8 cellular contexts compared by ENCODE assay signal in the genomic region with DNA sequence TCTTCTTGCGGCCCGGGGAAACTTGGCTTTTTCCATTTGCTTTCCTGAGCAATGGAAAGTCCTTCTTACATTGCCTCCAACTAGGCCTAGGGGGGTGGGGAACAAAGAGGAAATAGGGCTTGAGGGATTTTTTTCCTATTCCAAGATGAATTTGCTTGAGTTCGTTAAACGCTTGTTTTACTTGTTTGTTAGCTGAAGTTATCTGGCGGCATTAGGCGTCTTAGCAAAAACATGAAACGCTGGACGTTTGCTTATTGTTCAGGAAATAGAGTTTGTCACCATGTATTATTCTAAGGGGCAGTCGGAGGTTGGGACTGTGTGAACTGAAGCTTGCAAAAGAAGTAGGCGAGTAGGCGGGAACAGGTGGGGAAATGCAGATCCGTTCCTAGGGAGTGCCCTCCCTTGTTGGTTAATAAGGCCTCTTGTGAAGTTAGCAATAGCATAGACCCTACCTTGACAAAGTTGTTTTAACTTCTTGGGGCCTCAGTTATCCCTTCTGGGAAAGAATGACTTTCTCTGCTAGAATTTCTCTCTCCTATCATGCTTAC. TPM values are rescaled to one million over a fixed set of nuclear protein-coding genes. Genes with fewer than 3 reads are reported as not detected.
DNase-seq lines count a peak whose midpoint lies in the region; ATAC-seq, FAIRE-seq and TF ChIP-seq lines count a peak whose summit lies in the region.

No MANE protein-coding gene starts in this region.

- H4K20me1 ChIP-seq in GM23248 (ENCODE audit: insufficient read depth), result no peaks in the 10 kb centered on the region

- H3K4me3 ChIP-seq in A549, result peak overlapping the region; percentile 85
- H3K4me3 ChIP-seq in GM23248, result peak overlapping the region; percentile 76
- H3K4me3 ChIP-seq in ascending aorta, result peak overlapping the region; percentile 65 to 76
- peak overlapping the region; percentile 76 for H3K4me3 ChIP-seq in lung
- H3K4me3 ChIP-seq in aorta (ENCODE audit: low read length in 2 of 2), result peak overlapping the region; percentile 19 to 65

- DNase-seq in A549 (ENCODE audit: low read depth in 1 of 2, low spot score in 1 of 2) (no peak), GM23248 (no peak), ascending aorta (ENCODE audit: low spot score in 2 of 2) (no peak), lung (ENCODE audit: low spot score) (peak; percentile 38), aorta (no peak), urothelium cell line (ENCODE audit: low spot score) (no peak), AG08396 (ENCODE audit: low spot score) (no peak)

- H3K4me2 ChIP-seq in A549 (peak overlapping the region; percentile 95), GM23248 (ENCODE audit: unreplicated experiment) (peak overlapping the region; percentile 90)

- TF ChIP-seq RAD21 in A549 (conservative IDR thresholded peaks at IDR 0.05 in 1 of 2, IDR thresholded peaks at IDR 0.05 in 1 of 2), result no peak

- H3K9me2 ChIP-seq in GM23248 (ENCODE audit: insufficient read depth), result no peaks in the 10 kb centered on the region

- intact Hi-C loops in ascending aorta (cut with DNase I), result loop anchor here (5.0 kb wide), 1 partner anchor 365 kb away; a partner anchor contains a TSS
- intact Hi-C loops in aorta (cut with DNase I), result loop anchor here in 1 of 2 donors (5.0 kb wide), 2 partner anchors 95 to 220 kb away; no protein-coding TSS in a partner anchor

- no peak for TF ChIP-seq EP300 in A549 (IDR thresholded peaks at IDR 0.05)

- ATAC-seq in A549 (no peak), lung (ENCODE audit: insufficient read depth, low FRiP score) (no peak), aorta (ENCODE audit: low FRiP score) (no peak), GM21825 (IDR thresholded peaks at IDR 0.05; ENCODE audit: unreplicated experiment) (no peak)

- peaks cover 36% of the 10 kb centered on the region for H3K4me1 ChIP-seq in A549
- peaks cover 12% of the 10 kb centered on the region; the same call in 1 of the 2 replicates for H3K4me1 ChIP-seq in GM23248 (ENCODE audit: insufficient read depth)
- peaks cover 6 to 25% of the 10 kb centered on the region in 2 donors for H3K4me1 ChIP-seq in ascending aorta
- H3K4me1 ChIP-seq in lung (ENCODE audit: control insufficient read depth in 2 of 2, insufficient read depth in 2 of 2, low read length in 2 of 2), result peaks cover 6 to 14% of the 10 kb centered on the region in 2 donors
- peaks cover 3% of the 10 kb centered on the region in 2 donors for H3K4me1 ChIP-seq in aorta (ENCODE audit: control insufficient read depth in 1 of 2, insufficient read depth in 2 of 2, low read length in 2 of 2)

- H2AFZ ChIP-seq in GM23248, result peak overlapping the region; percentile 66

- H3K36me3 ChIP-seq in GM23248 (ENCODE audit: low read depth), result no peaks in the 10 kb centered on the region
- no peaks in the 10 kb centered on the region for H3K36me3 ChIP-seq in ascending aorta
- H3K36me3 ChIP-seq in lung (ENCODE audit: control insufficient read depth in 2 of 2, insufficient read depth in 2 of 2, low read length in 2 of 2), result no peaks in the 10 kb centered on the region
- H3K36me3 ChIP-seq in aorta (ENCODE audit: control insufficient read depth in 1 of 2, insufficient read depth in 2 of 2, low read length in 1 of 2), result no peaks in the 10 kb centered on the region

- FAIRE-seq in A549 (lab: Jason Lieb, UNC) (no peak), urothelium cell line (lab: Jason Lieb, UNC) (no peak)

- H3K79me2 ChIP-seq in GM23248 (ENCODE audit: insufficient read depth), result peaks cover 57% of the 10 kb centered on the region

- H3K9ac ChIP-seq in GM23248, result peak overlapping the region; percentile 66

- TF ChIP-seq CTCF in A549 (IDR thresholded peaks at IDR 0.05) (no peak), ascending aorta (IDR thresholded peaks at IDR 0.05) (no peak), lung (IDR thresholded peaks at IDR 0.05; ENCODE audit: control extremely low read depth, extremely low read depth) (no peak)

- in situ Hi-C loops in GM23248 (cut with MboI), result loop anchor here (10.0 kb wide), 1 partner anchor 218 kb away; no protein-coding TSS in a partner anchor

- CTCF ChIA-PET in A549 (lab: Yijun Ruan, JAX), result interaction anchor here (1.4 to 2.1 kb wide), 3 partner anchors 16 to 275 kb away, joined by 4 to 7 read pairs (median 6); no protein-coding TSS in a partner anchor

- no peak for TF ChIP-seq POLR2A in A549 (IDR thresholded peaks at IDR 0.05; ENCODE audit: low read length)

- 66% methylated on average over 12 of the region's 12 CpGs for WGBS in A549 (ENCODE audit: missing lambda C conversion rate)
- 17 to 24% methylated on average over 12 of the region's 12 CpGs for WGBS in GM23248 (ENCODE audit: low coverage in 1 of 2, low lambda C conversion rate in 2 of 2, missing lambda C conversion rate in 2 of 2), 2 experiments
- WGBS in lung, 2 donors, result 20 to 25% methylated on average over 12 of the region's 12 CpGs
- WGBS in aorta, 2 donors, result 6 to 7% methylated on average over 12 of the region's 12 CpGs

- no peaks in the 10 kb centered on the region for H3K9me3 ChIP-seq in A549
- no peaks in the 10 kb centered on the region for H3K9me3 ChIP-seq in GM23248 (ENCODE audit: low read depth)
- no peaks in the 10 kb centered on the region for H3K9me3 ChIP-seq in ascending aorta
- no peaks in the 10 kb centered on the region for H3K9me3 ChIP-seq in lung (ENCODE audit: control insufficient read depth in 2 of 2, insufficient read depth in 1 of 2, low read length in 1 of 2)
- H3K9me3 ChIP-seq in aorta (ENCODE audit: control insufficient read depth, low read length), result no peaks in the 10 kb centered on the region

- no peaks in the 10 kb centered on the region for H3K27me3 ChIP-seq in GM23248 (replicated peaks; ENCODE audit: insufficient read depth)
- H3K27me3 ChIP-seq in ascending aorta, result no peaks in the 10 kb centered on the region
- no peaks in the 10 kb centered on the region for H3K27me3 ChIP-seq in lung (ENCODE audit: control insufficient read depth, insufficient read depth)
- no peaks in the 10 kb centered on the region for H3K27me3 ChIP-seq in aorta (ENCODE audit: control insufficient read depth in 1 of 2, insufficient read depth in 2 of 2, low read length in 1 of 2)

- peak overlapping the region in 1 of 2 experiments; percentile 97; a peak in 3 of 6 replicates for H3K27ac ChIP-seq in A549
- H3K27ac ChIP-seq in GM23248, result no peak overlapping the region
- peak overlapping the region; percentile 85 to 91 for H3K27ac ChIP-seq in ascending aorta
- peak overlapping the region in 1 of 2 donors; percentile 70 for H3K27ac ChIP-seq in lung (ENCODE audit: low read depth in 1 of 2, low read length in 1 of 2)
- H3K27ac ChIP-seq in aorta (ENCODE audit: low read depth in 1 of 2, low read length in 2 of 2), result peak overlapping the region in 1 of 2 donors; percentile 10

- POLR2A ChIA-PET in A549 (lab: Yijun Ruan, JAX), result no interaction called here

- H3F3A ChIP-seq in GM23248 (ENCODE audit: insufficient read depth), result peaks cover 14% of the 10 kb centered on the region

TF ChIP-seq in A549, 52 proteins besides CTCF, POLR2A, EP300 and RAD21 (continues in another document):
- TF ChIP-seq TP53 (CRISPR knock-in tag; IDR thresholded peaks at IDR 0.05), result no peak
- no peak for TF ChIP-seq CBX2 (IDR thresholded peaks at IDR 0.05; ENCODE audit: borderline replicate concordance, low read depth)
- no peak for TF ChIP-seq RCOR1 (IDR thresholded peaks at IDR 0.05; ENCODE audit: low read depth, low read length)
- TF ChIP-seq, protein P1, sequence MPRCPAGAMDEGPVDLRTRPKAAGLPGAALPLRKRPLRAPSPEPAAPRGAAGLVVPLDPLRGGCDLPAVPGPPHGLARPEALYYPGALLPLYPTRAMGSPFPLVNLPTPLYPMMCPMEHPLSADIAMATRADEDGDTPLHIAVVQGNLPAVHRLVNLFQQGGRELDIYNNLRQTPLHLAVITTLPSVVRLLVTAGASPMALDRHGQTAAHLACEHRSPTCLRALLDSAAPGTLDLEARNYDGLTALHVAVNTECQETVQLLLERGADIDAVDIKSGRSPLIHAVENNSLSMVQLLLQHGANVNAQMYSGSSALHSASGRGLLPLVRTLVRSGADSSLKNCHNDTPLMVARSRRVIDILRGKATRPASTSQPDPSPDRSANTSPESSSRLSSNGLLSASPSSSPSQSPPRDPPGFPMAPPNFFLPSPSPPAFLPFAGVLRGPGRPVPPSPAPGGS (IDR thresholded peaks at IDR 0.05), result no peak
- no peak for TF ChIP-seq PHF8 (IDR thresholded peaks at IDR 0.05; ENCODE audit: borderline replicate concordance, low read depth)
- TF ChIP-seq MYC (IDR thresholded peaks at IDR 0.05; ENCODE audit: borderline replicate concordance, low read length), result no peak
- TF ChIP-seq RFX5 (IDR thresholded peaks at IDR 0.05), result no peak
- TF ChIP-seq, protein P2, sequence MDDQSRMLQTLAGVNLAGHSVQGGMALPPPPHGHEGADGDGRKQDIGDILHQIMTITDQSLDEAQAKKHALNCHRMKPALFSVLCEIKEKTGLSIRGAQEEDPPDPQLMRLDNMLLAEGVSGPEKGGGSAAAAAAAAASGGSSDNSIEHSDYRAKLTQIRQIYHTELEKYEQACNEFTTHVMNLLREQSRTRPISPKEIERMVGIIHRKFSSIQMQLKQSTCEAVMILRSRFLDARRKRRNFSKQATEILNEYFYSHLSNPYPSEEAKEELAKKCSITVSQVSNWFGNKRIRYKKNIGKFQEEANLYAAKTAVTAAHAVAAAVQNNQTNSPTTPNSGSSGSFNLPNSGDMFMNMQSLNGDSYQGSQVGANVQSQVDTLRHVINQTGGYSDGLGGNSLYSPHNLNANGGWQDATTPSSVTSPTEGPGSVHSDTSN (IDR thresholded peaks at IDR 0.05), result no peak
- TF ChIP-seq CHD4 (IDR thresholded peaks at IDR 0.05; ENCODE audit: borderline replicate concordance), result no peak
- TF ChIP-seq CBX8 (IDR thresholded peaks at IDR 0.05), result no peak
- TF ChIP-seq POLR2AphosphoS2 (conservative IDR thresholded peaks at IDR 0.05; ENCODE audit: low read length), result no peak
- TF ChIP-seq SREBF2 (IDR thresholded peaks at IDR 0.05), result no peak
- TF ChIP-seq RARB (CRISPR knock-in tag; IDR thresholded peaks at IDR 0.05), result no peak
- no peak for TF ChIP-seq ZFP36 (IDR thresholded peaks at IDR 0.05; ENCODE audit: borderline replicate concordance, partially characterized antibody)
- TF ChIP-seq GATA3 (IDR thresholded peaks at IDR 0.05; ENCODE audit: borderline replicate concordance), result no peak

RNA-seq across cellular contexts. Expression of a gene that starts 1.9 kb away (rescaled TPM):
- polyA plus RNA-seq in A549 (2011; rRNA removed) (8.5 and 8.6 TPM in 2 replicates), A549 (2017; fragmentation: RNase III; extraction: RNeasy Plus Mini Kit Qiagen cat#74134 plus additional on column Dnase treatment) (4.5 to 6.4 TPM (median 5.0 TPM) in 3 replicates), GM23248 (2016; fragmentation: Nextera tagmentation; extraction: Ambion mirVana) (1.3 and 2.4 TPM in 2 replicates), lung (10 to 100 TPM in 1 of 2 donors, 1 to 10 TPM in 1; 4.2 to 10.3 TPM), aorta (10 to 100 TPM; 10.4 to 12.4 TPM)
- 6.8 and 8.3 TPM in 2 replicates for polyA plus RNA-seq in A549 (2012; cell fraction: cytosol; rRNA removed)
- polyA plus RNA-seq in A549 (2012; cell fraction: nucleus; rRNA removed), result 6.0 and 10.3 TPM in 2 replicates
- 7.4 and 9.1 TPM in 2 replicates for polyA minus RNA-seq in A549 (2011; rRNA and poly(A)+ RNA removed)
- 5.7 and 8.9 TPM in 2 replicates for total RNA-seq in GM23248 (2014; rRNA removed; shearing (Covaris generic))
- total RNA-seq in ascending aorta (5.4 TPM), lung (10 to 100 TPM; 19.2 to 32.6 TPM), aorta (10 to 100 TPM in 1 of 2 donors, 1 to 10 TPM in 1; 9.9 to 25.7 TPM)
